Comparison of ENCODE assay signal across 14 cellular contexts in the genomic region with DNA sequence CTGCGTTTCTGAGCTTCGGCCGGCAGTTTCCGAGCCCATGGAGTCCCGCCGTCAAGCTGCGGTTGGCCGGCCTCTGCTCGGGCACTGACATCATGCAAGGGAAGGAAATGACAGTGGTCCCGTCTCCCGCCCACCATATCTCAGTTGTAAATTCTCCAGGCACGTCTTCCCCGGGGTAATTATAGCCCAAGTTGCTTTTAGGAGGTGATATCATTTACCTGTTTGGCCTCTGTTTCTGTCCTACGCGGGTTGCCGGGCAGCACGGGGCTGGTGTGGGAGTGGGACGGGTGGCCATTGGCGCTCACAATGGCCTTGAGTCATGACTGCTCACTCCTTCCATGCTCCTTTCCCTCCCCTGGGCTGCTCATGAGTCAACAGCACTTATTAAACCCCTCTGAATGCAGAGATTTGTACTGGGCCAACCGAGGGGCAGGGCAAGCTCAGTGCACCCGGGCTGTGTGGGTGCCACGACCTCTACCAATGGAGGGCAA. TPM values are rescaled to one million over a fixed set of nuclear protein-coding genes. Genes with fewer than 3 reads are reported as not detected.
DNase-seq lines count a peak whose midpoint lies in the region; ATAC-seq and TF ChIP-seq lines count a peak whose summit lies in the region.
"Had no signal": no experiment of that assay in that cellular context is flagged by ENCODE, and none has a peak within 500 bp of the region (broad histone marks: within the 10 kb centered on the region; RNA-seq: fewer than 3 reads in every experiment).

No MANE protein-coding gene starts in this region.

- H3K27me3 ChIP-seq in MG63 (peaks cover 2% of the 10 kb centered on the region; the same call in 1 of the 2 replicates), endodermal cell (ENCODE audit: control insufficient read depth, insufficient read depth, low read length, poor library complexity, severe bottlenecking) (peaks cover 89% of the 10 kb centered on the region)

- H3K27me3 Mint-ChIP-seq in endodermal cell (ENCODE audit: insufficient read depth) (peaks cover 68% of the 10 kb centered on the region), progenitor cell of endocrine pancreas (peaks cover 78% of the 10 kb centered on the region)

- H3K4me1 ChIP-seq in endodermal cell (ENCODE audit: control insufficient read depth, insufficient read depth, low read length), result no peaks in the 10 kb centered on the region

- H3K9me3 Mint-ChIP-seq in endodermal cell (no peaks in the 10 kb centered on the region), progenitor cell of endocrine pancreas (ENCODE audit: low read depth) (no peaks in the 10 kb centered on the region)

- no peak overlapping the region for H3K9ac ChIP-seq in endodermal cell (ENCODE audit: extremely low read depth, low read length, poor library complexity, severe bottlenecking)

- H3K9me3 ChIP-seq in MG63 (no peaks in the 10 kb centered on the region), endodermal cell (ENCODE audit: control insufficient read depth, low read length) (no peaks in the 10 kb centered on the region)
- H3K9me3 ChIP-seq: tibial nerve had no signal

- H3K4me1 Mint-ChIP-seq in endodermal cell (peaks cover 15% of the 10 kb centered on the region), progenitor cell of endocrine pancreas (ENCODE audit: low read depth) (no peaks in the 10 kb centered on the region)

- 49 to 68% methylated on average over 12 to 22 of the region's 22 CpGs for WGBS in endodermal cell (ENCODE audit: insufficient coverage in 1 of 2, insufficient read length in 1 of 2), 2 experiments

- H3K27ac ChIP-seq in endodermal cell (ENCODE audit: low read depth, low read length), result no peak overlapping the region
- H3K27ac ChIP-seq: C4-2B, tibial nerve had no signal

- TF ChIP-seq CTCF in endodermal cell (conservative IDR thresholded peaks at IDR 0.05) (no peak), progenitor cell of endocrine pancreas (IDR thresholded peaks at IDR 0.05; ENCODE audit: unreplicated experiment) (no peak)

- no peak for ATAC-seq in HG03432 (IDR thresholded peaks at IDR 0.05; ENCODE audit: unreplicated experiment)

- peak; percentile 39 for DNase-seq in ELF-1 (ENCODE audit: low read depth, low spot score)
- peak; percentile 56 for DNase-seq in MG63
- peak; percentile 74 for DNase-seq in endodermal cell
- DNase-seq in renal cortical epithelial cell (ENCODE audit: low read depth), result peak; percentile 6
- no peak for DNase-seq in HuH-7 (ENCODE audit: low spot score)
- DNase-seq in NCI-H187 (lab: John Stamatoyannopoulos, UW), result no peak
- DNase-seq in progenitor cell of endocrine pancreas (ENCODE audit: low spot score, unreplicated experiment), result no peak
- DNase-seq: activated T-cell treated with anti-CD3 and anti-CD28 coated beads, Interleukin-2, amount 50 U/mL, for 1 hour; foreskin fibroblast; NCI-H446; RPMI8226 had no signal

- no peaks in the 10 kb centered on the region for H3K36me3 Mint-ChIP-seq in endodermal cell (ENCODE audit: low read depth)
- H3K36me3 Mint-ChIP-seq in progenitor cell of endocrine pancreas (ENCODE audit: insufficient read depth), result no peaks in the 10 kb centered on the region

- no peak overlapping the region for H3K4me3 ChIP-seq in MG63
- no peak overlapping the region for H3K4me3 ChIP-seq in endodermal cell (ENCODE audit: low read length)
- H3K4me3 ChIP-seq: tibial nerve had no signal

- H3K36me3 ChIP-seq in MG63 (no peaks in the 10 kb centered on the region), endodermal cell (ENCODE audit: control insufficient read depth, insufficient read depth, low read length) (no peaks in the 10 kb centered on the region)
- H3K36me3 ChIP-seq: tibial nerve had no signal

- H3K4me3 Mint-ChIP-seq in endodermal cell (no peak overlapping the region), progenitor cell of endocrine pancreas (ENCODE audit: low read depth) (no peak overlapping the region)

- no peak overlapping the region for H3K27ac Mint-ChIP-seq in endodermal cell
- H3K27ac Mint-ChIP-seq in progenitor cell of endocrine pancreas, result no peak overlapping the region

RNA-seq across cellular contexts. Expression of a gene that starts 4.2 kb away (rescaled TPM):
- total RNA-seq in MG63 (2014; rRNA removed; shearing (Covaris generic); ENCODE audit: low replicate concordance), result 0.12 and 0.99 TPM in 2 replicates
- total RNA-seq in endodermal cell (1 to 10 TPM; 3.0 to 7.7 TPM), renal cortical epithelial cell (0.05 TPM in 1 of 2 replicates, not detected in the other), progenitor cell of endocrine pancreas (8.7 and 9.1 TPM in 2 replicates)
- polyA plus RNA-seq in endodermal cell (2013, experiment 1 of 2), result 1.1 TPM
- 0.62 TPM for polyA plus RNA-seq in endodermal cell (2013, experiment 2 of 2)

Comparison
In these comparisons a context has a peak if more than half of its experiments do, and no peak if none do; other contexts are left out.
1. DNase-seq: peak in ELF-1 (single experiment), MG63 (single experiment), endodermal cell (single experiment) and renal cortical epithelial cell (single experiment); none in HuH-7 (single experiment), NCI-H187 (0 of 2) and progenitor cell of endocrine pancreas (single experiment).